In genomic region chr2:195898505-195898904, GRCh38 we compare ENCODE assay signal across 9 cellular contexts.
A peak's percentile ranks its signal among the peaks of the same experiment; 100 is the strongest.
DNase-seq lines count a peak whose midpoint lies in the region; ATAC-seq and TF ChIP-seq lines count a peak whose summit lies in the region.
"Had no signal": no experiment of that assay in that cellular context is flagged by ENCODE, and none has a peak within 500 bp of the region (broad histone marks: within the 10 kb centered on the region; RNA-seq: fewer than 3 reads in every experiment).

No MANE protein-coding gene starts in this region.

- DNase-seq in HAP-1 (ENCODE audit: low spot score in 2 of 2) (peak; percentile 45 to 74), SK-N-DZ (ENCODE audit: low spot score) (peak; percentile 7), head of caudate nucleus (peak; percentile 21 to 81 (median 62)), retinal pigment epithelial cell (ENCODE audit: low read depth) (peak; percentile 93), NCI-H187 treated with DMSO at 0.1 percent for 48 hours (lab: John Stamatoyannopoulos, UW) (no peak)
- DNase-seq in stimulated activated naive B cell treated with anti-CD40 and anti-IgM and Interleukin-4, amounts not matched to agents 10 μg/mL and 1 μg/mL and 100 μg/mL, for 72 hours, result no peak
- DNase-seq: activated naive CD8-positive, alpha-beta T cell treated with anti-CD3 and anti-CD28 coated beads, Interleukin-2, amount 10 ng/mL, durations not matched to agents 7 days and 5 days had no signal

- TF ChIP-seq CTCF in retinal pigment epithelial cell (conservative IDR thresholded peaks at IDR 0.05; ENCODE audit: low read depth, low read length), result no peak

- no peak overlapping the region for H3K27ac Mint-ChIP-seq in stimulated activated naive B cell treated with anti-CD40 and anti-IgM and Interleukin-4, amounts not matched to agents 10 μg/mL and 1 μg/mL and 100 μg/mL, for 72 hours
- H3K27ac Mint-ChIP-seq: activated naive CD8-positive, alpha-beta T cell treated with anti-CD3 and anti-CD28 coated beads, Interleukin-2, amount 10 ng/mL, durations not matched to agents 7 days and 5 days had no signal

- H3K4me1 Mint-ChIP-seq in stimulated activated naive B cell treated with anti-CD40 and anti-IgM and Interleukin-4, amounts not matched to agents 10 μg/mL and 1 μg/mL and 100 μg/mL, for 72 hours, result no peaks in the 10 kb centered on the region
- H3K4me1 Mint-ChIP-seq: activated naive CD8-positive, alpha-beta T cell treated with anti-CD3 and anti-CD28 coated beads, Interleukin-2, amount 10 ng/mL, durations not matched to agents 7 days and 5 days had no signal

- H3K9me3 Mint-ChIP-seq in stimulated activated naive B cell treated with anti-CD40 and anti-IgM and Interleukin-4, amounts not matched to agents 10 μg/mL and 1 μg/mL and 100 μg/mL, for 72 hours, result no peaks in the 10 kb centered on the region
- H3K9me3 Mint-ChIP-seq: activated naive CD8-positive, alpha-beta T cell treated with anti-CD3 and anti-CD28 coated beads, Interleukin-2, amount 10 ng/mL, durations not matched to agents 7 days and 5 days had no signal

- no peaks in the 10 kb centered on the region for H3K27me3 Mint-ChIP-seq in stimulated activated naive B cell treated with anti-CD40 and anti-IgM and Interleukin-4, amounts not matched to agents 10 μg/mL and 1 μg/mL and 100 μg/mL, for 72 hours
- H3K27me3 Mint-ChIP-seq: activated naive CD8-positive, alpha-beta T cell treated with anti-CD3 and anti-CD28 coated beads, Interleukin-2, amount 10 ng/mL, durations not matched to agents 7 days and 5 days had no signal

- no peak for ATAC-seq in HG03139 (IDR thresholded peaks at IDR 0.05; ENCODE audit: unreplicated experiment)
- ATAC-seq in HG03175 (IDR thresholded peaks at IDR 0.05; ENCODE audit: unreplicated experiment), result no peak
- no peak for ATAC-seq in stimulated activated naive B cell treated with anti-CD40 and anti-IgM and Interleukin-4, amounts not matched to agents 10 μg/mL and 1 μg/mL and 100 μg/mL, for 72 hours (replicated peaks)

- intact Hi-C loops in head of caudate nucleus (cut with DNase I), result no loop called here

- H3K4me3 ChIP-seq in HAP-1 (no peak overlapping the region), retinal pigment epithelial cell (ENCODE audit: low read length) (no peak overlapping the region)

- peaks cover 0 to 8% of the 10 kb centered on the region in 2 donors for H3K36me3 Mint-ChIP-seq in stimulated activated naive B cell treated with anti-CD40 and anti-IgM and Interleukin-4, amounts not matched to agents 10 μg/mL and 1 μg/mL and 100 μg/mL, for 72 hours
- H3K36me3 Mint-ChIP-seq: activated naive CD8-positive, alpha-beta T cell treated with anti-CD3 and anti-CD28 coated beads, Interleukin-2, amount 10 ng/mL, durations not matched to agents 7 days and 5 days had no signal

- H3K4me3 Mint-ChIP-seq in stimulated activated naive B cell treated with anti-CD40 and anti-IgM and Interleukin-4, amounts not matched to agents 10 μg/mL and 1 μg/mL and 100 μg/mL, for 72 hours, result no peak overlapping the region
- H3K4me3 Mint-ChIP-seq: activated naive CD8-positive, alpha-beta T cell treated with anti-CD3 and anti-CD28 coated beads, Interleukin-2, amount 10 ng/mL, durations not matched to agents 7 days and 5 days had no signal

- in situ Hi-C loops in HAP-1 (cut with MboI; ENCODE audit: low sequenced_read_pairs), result no loop called here

- no peaks in the 10 kb centered on the region for H3K9me3 ChIP-seq in HAP-1

- no peaks in the 10 kb centered on the region for H3K27me3 ChIP-seq in HAP-1 (ENCODE audit: low read depth)

- H3K4me1 ChIP-seq in HAP-1, result peaks cover 10% of the 10 kb centered on the region; the same call in 1 of the 2 replicates

- H3K36me3 ChIP-seq in HAP-1 (replicated peaks), result no peaks in the 10 kb centered on the region

Comparison
In these comparisons a context has a peak if more than half of its experiments do, and no peak if none do; other contexts are left out.
1. DNase-seq: peak in HAP-1 (2 of 2), SK-N-DZ (single experiment), head of caudate nucleus (42 of 42) and retinal pigment epithelial cell (single experiment); none in NCI-H187 treated with DMSO at 0.1 percent for 48 hours (single experiment) and stimulated activated naive B cell treated with anti-CD40 and anti-IgM and Interleukin-4, amounts not matched to agents 10 μg/mL and 1 μg/mL and 100 μg/mL, for 72 hours (single experiment).